Comparison of ENCODE assay signal across 30 cellular contexts in the genomic region with DNA sequence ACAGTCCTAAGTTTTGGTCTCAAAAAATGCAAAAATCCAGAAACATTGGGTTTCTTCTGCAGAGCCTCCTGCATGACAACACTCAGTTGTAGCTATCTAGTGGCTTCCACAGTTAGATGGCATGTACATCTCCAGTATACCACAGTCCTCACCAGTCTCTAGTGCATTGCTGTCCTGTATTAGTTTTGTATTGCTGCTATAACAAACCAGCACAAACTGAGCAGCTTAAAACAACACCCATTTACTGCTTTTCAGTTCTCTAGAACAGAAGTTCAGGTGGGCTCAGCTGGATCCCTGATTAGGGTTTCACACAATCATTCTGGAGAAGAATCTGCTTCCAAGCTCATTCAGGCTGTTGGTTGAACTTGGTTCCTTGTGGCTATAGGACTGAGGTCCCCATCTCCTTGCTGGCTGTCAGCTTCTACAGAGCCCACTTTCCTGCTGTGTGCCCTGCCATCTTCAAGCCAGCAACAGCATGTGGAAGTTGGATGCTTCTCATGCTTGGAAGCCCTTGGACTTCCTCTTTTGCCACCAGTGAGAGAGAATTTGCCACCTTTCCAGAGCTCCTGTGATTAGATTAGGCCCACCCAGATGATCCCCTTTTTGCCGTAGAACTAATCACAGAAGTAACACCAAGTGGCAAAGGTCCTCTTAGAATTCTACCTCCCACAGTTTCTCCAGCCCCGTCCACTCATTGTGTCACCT.
"Had no signal": no experiment of that assay in that cellular context is flagged by ENCODE, and none has a peak within 500 bp of the region (broad histone marks: within the 10 kb centered on the region; RNA-seq: fewer than 3 reads in every experiment).

No MANE protein-coding gene starts in this region.

- H2AFZ ChIP-seq: hepatocyte had no signal

- ATAC-seq: activated CD8-positive, alpha-beta T cell treated with anti-CD3 and anti-CD28 coated beads, Interleukin-2, amount 10 ng/mL, durations not matched to agents 7 days and 5 days; activated T-helper 17 cell treated with anti-CD3 and anti-CD28 coated beads, Interleukin-2, amount 50 U/mL, for 72 hours; effector memory CD8-positive, alpha-beta T cell; T-cell had no signal

- H3K4me3 ChIP-seq: colonic mucosa, dorsolateral prefrontal cortex, esophagus muscularis mucosa, hepatocyte, left ventricle myocardium inferior, sigmoid colon, smooth muscle cell, thoracic aorta had no signal

- H3K36me3 ChIP-seq: colonic mucosa, esophagus muscularis mucosa, sigmoid colon, thoracic aorta, WERI-Rb-1 had no signal

- H3K27me3 ChIP-seq: colonic mucosa, dorsolateral prefrontal cortex, esophagus muscularis mucosa, hepatocyte, sigmoid colon had no signal

- DNase-seq: activated CD4-positive, alpha-beta T cell treated with anti-CD3 and anti-CD28 coated beads for 1 hour; activated CD4-positive, alpha-beta T cell treated with anti-CD3 and anti-CD28 coated beads, Interleukin-2, amount 50 U/mL, for 1 hour; activated CD8-positive, alpha-beta T cell treated with anti-CD3 and anti-CD28 coated beads, Interleukin-2, amount 10 ng/mL, durations not matched to agents 7 days and 5 days; activated naive CD4-positive, alpha-beta T cell; activated naive CD8-positive, alpha-beta T cell treated with anti-CD3 and anti-CD28 coated beads for 36 hours; activated T-cell treated with anti-CD3 and anti-CD28 coated beads, Interleukin-2, amount 50 U/mL, for 24 hours; colonic mucosa; dorsolateral prefrontal cortex; effector memory CD8-positive, alpha-beta T cell; glutamatergic neuron; left ventricle myocardium inferior; nucleus accumbens; sigmoid colon; stimulated activated CD4-positive, alpha-beta T cell treated with anti-CD3 and anti-CD28 coated beads, Interleukin-15, amount 100 ng/mL, for 24 hours; stimulated activated naive B cell treated with anti-CD40 and anti-IgM and Interleukin-4, amounts not matched to agents 10 μg/mL and 1 μg/mL and 100 μg/mL, for 72 hours; T-cell; WERI-Rb-1 had no signal

- H3K9me3 Mint-ChIP-seq: activated T-cell treated with anti-CD3 and anti-CD28 coated beads, Interleukin-2, amount 50 U/mL, for 24 hours; activated T-helper 17 cell treated with anti-CD3 and anti-CD28 coated beads, Interleukin-2, amount 50 U/mL, for 72 hours; central memory CD8-positive, alpha-beta T cell; effector memory CD8-positive, alpha-beta T cell; mesothelial cell of epicardium; nephron; T-cell; T-helper 2 cell treated with Interferon-gamma antibody and Interleukin-4, amounts not matched to agents 5 μg/mL and 100 μg/mL, for 36 hours; type B pancreatic cell had no signal

- H3K79me2 ChIP-seq: hepatocyte had no signal

- H3K4me3 Mint-ChIP-seq: activated CD8-positive, alpha-beta T cell treated with anti-CD3 and anti-CD28 coated beads, Interleukin-2, amount 10 ng/mL, durations not matched to agents 7 days and 5 days; activated naive CD8-positive, alpha-beta T cell treated with anti-CD3 and anti-CD28 coated beads for 36 hours; activated T-cell treated with anti-CD3 and anti-CD28 coated beads, Interleukin-2, amount 50 U/mL, for 24 hours; activated T-helper 17 cell treated with anti-CD3 and anti-CD28 coated beads, Interleukin-2, amount 50 U/mL, for 72 hours; central memory CD8-positive, alpha-beta T cell; effector memory CD8-positive, alpha-beta T cell; mesothelial cell of epicardium; nephron; stimulated activated naive B cell treated with anti-CD40 and anti-IgM and Interleukin-4, amounts not matched to agents 10 μg/mL and 1 μg/mL and 100 μg/mL, for 72 hours; T-cell; T-helper 2 cell treated with Interferon-gamma antibody and Interleukin-4, amounts not matched to agents 5 μg/mL and 100 μg/mL, for 36 hours; type B pancreatic cell had no signal

- H3K27me3 Mint-ChIP-seq: activated naive CD8-positive, alpha-beta T cell treated with anti-CD3 and anti-CD28 coated beads for 36 hours; activated T-cell treated with anti-CD3 and anti-CD28 coated beads, Interleukin-2, amount 50 U/mL, for 24 hours; activated T-helper 17 cell treated with anti-CD3 and anti-CD28 coated beads, Interleukin-2, amount 50 U/mL, for 72 hours; central memory CD8-positive, alpha-beta T cell; effector memory CD8-positive, alpha-beta T cell; stimulated activated naive B cell treated with anti-CD40 and anti-IgM and Interleukin-4, amounts not matched to agents 10 μg/mL and 1 μg/mL and 100 μg/mL, for 72 hours; type B pancreatic cell had no signal

- FAIRE-seq: astrocyte, frontal cortex, TTC549 had no signal

- H3K27ac Mint-ChIP-seq: activated CD8-positive, alpha-beta T cell treated with anti-CD3 and anti-CD28 coated beads, Interleukin-2, amount 10 ng/mL, durations not matched to agents 7 days and 5 days; activated naive CD8-positive, alpha-beta T cell treated with anti-CD3 and anti-CD28 coated beads for 36 hours; activated T-cell treated with anti-CD3 and anti-CD28 coated beads, Interleukin-2, amount 50 U/mL, for 24 hours; activated T-helper 17 cell treated with anti-CD3 and anti-CD28 coated beads, Interleukin-2, amount 50 U/mL, for 72 hours; mesothelial cell of epicardium; nephron; stimulated activated naive B cell treated with anti-CD40 and anti-IgM and Interleukin-4, amounts not matched to agents 10 μg/mL and 1 μg/mL and 100 μg/mL, for 72 hours; T-cell; T-helper 2 cell treated with Interferon-gamma antibody and Interleukin-4, amounts not matched to agents 5 μg/mL and 100 μg/mL, for 36 hours; type B pancreatic cell had no signal

- H3K4me2 ChIP-seq: hepatocyte, smooth muscle cell had no signal

- H3K36me3 Mint-ChIP-seq: mesothelial cell of epicardium, T-cell, type B pancreatic cell had no signal

- H3K27ac ChIP-seq: colonic mucosa, dorsolateral prefrontal cortex, esophagus muscularis mucosa, hepatocyte, left ventricle myocardium inferior, sigmoid colon, thoracic aorta, WERI-Rb-1 had no signal

- H3K9me3 ChIP-seq: colonic mucosa, esophagus muscularis mucosa, left ventricle myocardium inferior, sigmoid colon, thoracic aorta had no signal
